ENCODE assay signal across 23 cellular contexts in genomic region chr6:94089915-94090314, GRCh38.
A peak's percentile ranks its signal among the peaks of the same experiment; 100 is the strongest.
DNase-seq lines count a peak whose midpoint lies in the region; ATAC-seq and TF ChIP-seq lines count a peak whose summit lies in the region.
"Had no signal": no experiment of that assay in that cellular context is flagged by ENCODE, and none has a peak within 500 bp of the region (broad histone marks: within the 10 kb centered on the region; RNA-seq: fewer than 3 reads in every experiment).

No MANE protein-coding gene starts in this region.

- H3K4me2 ChIP-seq in GM23338 = peak overlapping the region; percentile 7; the same call in 1 of the 2 replicates
- H3K4me2 ChIP-seq: A549; BLaER1 treated with 17β-estradiol and CSF1 and Interleukin-3, amounts not matched to agents 10 nM and 100 nM had no signal

- TF ChIP-seq POLR2A in testis (IDR thresholded peaks at IDR 0.05) = no peak

- DNase-seq in GM23338 (ENCODE audit: low spot score) = no peak
- DNase-seq in endodermal cell = no peak
- no peak for DNase-seq in testis
- no peak for DNase-seq in mucosa of descending colon
- no peak for DNase-seq in ascending aorta (ENCODE audit: low spot score in 2 of 2)
- DNase-seq: 8988T; ACHN; AML-193; BE2C; CD4-positive, alpha-beta T cell; CD8-positive, alpha-beta memory T cell; DMS 273 treated with DMSO at 0.1 percent for 48 hours; DMS79; EL; GDM1; GM23248; H9 had no signal

- no peaks in the 10 kb centered on the region for H3K79me2 ChIP-seq in GM23338 (replicated peaks; ENCODE audit: insufficient read depth)

- H3K27me3 ChIP-seq in GM23338 (ENCODE audit: insufficient read depth) = no peaks in the 10 kb centered on the region
- no peaks in the 10 kb centered on the region for H3K27me3 ChIP-seq in HUES6 (ENCODE audit: control insufficient read depth, insufficient read depth, low read length)
- no peaks in the 10 kb centered on the region for H3K27me3 ChIP-seq in endodermal cell (ENCODE audit: control insufficient read depth, insufficient read depth, low read length, poor library complexity, severe bottlenecking)
- H3K27me3 ChIP-seq in testis = no peaks in the 10 kb centered on the region
- H3K27me3 ChIP-seq in ascending aorta = no peaks in the 10 kb centered on the region
- H3K27me3 ChIP-seq: BE2C; BLaER1 treated with 17β-estradiol and CSF1 and Interleukin-3, amounts not matched to agents 10 nM and 100 nM had no signal

- H3K36me3 ChIP-seq in GM23338 (ENCODE audit: insufficient read depth) = no peaks in the 10 kb centered on the region
- H3K36me3 ChIP-seq in HUES6 (ENCODE audit: control insufficient read depth, insufficient read depth, low read length) = no peaks in the 10 kb centered on the region
- H3K36me3 ChIP-seq in endodermal cell (ENCODE audit: control insufficient read depth, insufficient read depth, low read length) = no peaks in the 10 kb centered on the region
- no peaks in the 10 kb centered on the region for H3K36me3 ChIP-seq in testis (ENCODE audit: low read depth, missing control alignments)
- H3K36me3 ChIP-seq in mucosa of descending colon (ENCODE audit: low read depth) = no peaks in the 10 kb centered on the region
- H3K36me3 ChIP-seq in ascending aorta = no peaks in the 10 kb centered on the region
- H3K36me3 ChIP-seq: BE2C; BLaER1 treated with 17β-estradiol and CSF1 and Interleukin-3, amounts not matched to agents 10 nM and 100 nM had no signal

- no peaks in the 10 kb centered on the region for H3K36me3 Mint-ChIP-seq in GM23338 (ENCODE audit: low read depth)
- H3K36me3 Mint-ChIP-seq in endodermal cell (ENCODE audit: low read depth) = no peaks in the 10 kb centered on the region
- H3K36me3 Mint-ChIP-seq: CD14-positive monocyte; CD8-positive, alpha-beta memory T cell had no signal

- H3K4me3 Mint-ChIP-seq in GM23338 (no peak overlapping the region), endodermal cell (no peak overlapping the region)
- H3K4me3 Mint-ChIP-seq: CD14-positive monocyte; CD4-positive, alpha-beta T cell; CD8-positive, alpha-beta memory T cell; H9 had no signal

- H3K27me3 Mint-ChIP-seq in GM23338 (ENCODE audit: insufficient read depth, low read depth, poor library complexity) (no peaks in the 10 kb centered on the region), endodermal cell (ENCODE audit: insufficient read depth) (no peaks in the 10 kb centered on the region)
- H3K27me3 Mint-ChIP-seq: CD4-positive, alpha-beta T cell had no signal

- TF ChIP-seq CTCF in GM23338 (conservative IDR thresholded peaks at IDR 0.05; ENCODE audit: low read depth in 2 of 2) = no peak
- no peak for TF ChIP-seq CTCF in endodermal cell (conservative IDR thresholded peaks at IDR 0.05)
- TF ChIP-seq CTCF in testis (IDR thresholded peaks at IDR 0.05) = no peak
- no peak for TF ChIP-seq CTCF in mucosa of descending colon (IDR thresholded peaks at IDR 0.05)
- no peak for TF ChIP-seq CTCF in ascending aorta (IDR thresholded peaks at IDR 0.05)

- H3K9me2 ChIP-seq in GM23338 (ENCODE audit: insufficient read depth) = no peaks in the 10 kb centered on the region

- no peaks in the 10 kb centered on the region for H3K9me3 Mint-ChIP-seq in GM23338
- no peaks in the 10 kb centered on the region for H3K9me3 Mint-ChIP-seq in endodermal cell
- H3K9me3 Mint-ChIP-seq: CD4-positive, alpha-beta T cell; H9 had no signal

- WGBS in endodermal cell (ENCODE audit: insufficient coverage in 1 of 2, insufficient read length in 1 of 2), 2 experiments = 81% methylated on average over 2 of the region's 4 CpGs; no CpG with 5 or more reads in 1 of the 2 experiments
- WGBS in testis, 2 donors = 68 to 84% methylated on average over 4 of the region's 4 CpGs

- intact Hi-C loops in testis (cut with DNase I; ENCODE audit: low total_unique reads) (no loop called here), mucosa of descending colon (cut with DNase I, micrococcal nuclease) (no loop called here), ascending aorta (cut with DNase I) (no loop called here)

- H3K9ac ChIP-seq in HUES6 (ENCODE audit: low read length) (no peak overlapping the region), endodermal cell (ENCODE audit: extremely low read depth, low read length, poor library complexity, severe bottlenecking) (no peak overlapping the region)
- H3K9ac ChIP-seq: BLaER1 treated with 17β-estradiol and CSF1 and Interleukin-3, amounts not matched to agents 10 nM and 100 nM; GM23248 had no signal

- H3K9me3 ChIP-seq in HUES6 (ENCODE audit: control insufficient read depth, insufficient read depth, low read depth, low read length) (no peaks in the 10 kb centered on the region), endodermal cell (ENCODE audit: control insufficient read depth, low read length) (no peaks in the 10 kb centered on the region), testis (no peaks in the 10 kb centered on the region), mucosa of descending colon (no peaks in the 10 kb centered on the region), ascending aorta (no peaks in the 10 kb centered on the region)
- H3K9me3 ChIP-seq: A549; BE2C; BLaER1 treated with 17β-estradiol and CSF1 and Interleukin-3, amounts not matched to agents 10 nM and 100 nM had no signal

- no peaks in the 10 kb centered on the region for H3F3A ChIP-seq in GM23338 (replicated peaks; ENCODE audit: low read depth)

- H3K27ac ChIP-seq in GM23338 (ENCODE audit: low read depth) (peak overlapping the region; percentile 9; the same call in 1 of the 2 replicates), HUES6 (ENCODE audit: low read depth, low read length) (0 out of 2 replicates have a peak overlapping the region, but pooled peaks have one; percentile 38), endodermal cell (ENCODE audit: low read depth, low read length) (peak overlapping the region; percentile 74), testis (no peak overlapping the region), ascending aorta (no peak overlapping the region)
- H3K27ac ChIP-seq: A549; BLaER1 treated with 17β-estradiol and CSF1 and Interleukin-3, amounts not matched to agents 10 nM and 100 nM; GM23248 had no signal

- H3K4me1 Mint-ChIP-seq in GM23338 (peaks cover 20% of the 10 kb centered on the region), endodermal cell (peaks cover 18% of the 10 kb centered on the region)
- H3K4me1 Mint-ChIP-seq: CD14-positive monocyte; CD8-positive, alpha-beta memory T cell had no signal

- H3K4me1 ChIP-seq in GM23338 (ENCODE audit: insufficient read depth) = peaks cover 12% of the 10 kb centered on the region
- peaks cover 12% of the 10 kb centered on the region for H3K4me1 ChIP-seq in HUES6 (ENCODE audit: control insufficient read depth, insufficient read depth, low read length)
- H3K4me1 ChIP-seq in endodermal cell (ENCODE audit: control insufficient read depth, insufficient read depth, low read length) = peaks cover 3% of the 10 kb centered on the region
- no peaks in the 10 kb centered on the region for H3K4me1 ChIP-seq in testis
- no peaks in the 10 kb centered on the region for H3K4me1 ChIP-seq in mucosa of descending colon (ENCODE audit: low read depth)
- no peaks in the 10 kb centered on the region for H3K4me1 ChIP-seq in ascending aorta
- H3K4me1 ChIP-seq: A549; BE2C; BLaER1 treated with 17β-estradiol and CSF1 and Interleukin-3, amounts not matched to agents 10 nM and 100 nM had no signal

- H4K20me1 ChIP-seq in GM23338 (replicated peaks; ENCODE audit: insufficient read depth) = no peaks in the 10 kb centered on the region
- H4K20me1 ChIP-seq: BLaER1 treated with 17β-estradiol and CSF1 and Interleukin-3, amounts not matched to agents 10 nM and 100 nM had no signal

- H2AFZ ChIP-seq in GM23338 = no peak overlapping the region
- H2AFZ ChIP-seq: GM23248 had no signal

- ATAC-seq in GM23338 (no peak), mucosa of descending colon (no peak)
- ATAC-seq: A549, GM12878, HCT116 had no signal

- no peak overlapping the region for H3K4me3 ChIP-seq in GM23338
- H3K4me3 ChIP-seq in HUES6 (ENCODE audit: low read depth, low read length) = no peak overlapping the region
- H3K4me3 ChIP-seq in endodermal cell (ENCODE audit: low read length) = no peak overlapping the region
- H3K4me3 ChIP-seq in testis = no peak overlapping the region
- H3K4me3 ChIP-seq in mucosa of descending colon = no peak overlapping the region
- no peak overlapping the region for H3K4me3 ChIP-seq in ascending aorta
- H3K4me3 ChIP-seq: A549; BLaER1 treated with 17β-estradiol and CSF1 and Interleukin-3, amounts not matched to agents 10 nM and 100 nM; GM12878; GM23248 had no signal

- H3K27ac Mint-ChIP-seq in GM23338 (peak overlapping the region; percentile 60), endodermal cell (peak overlapping the region; percentile 41)
- H3K27ac Mint-ChIP-seq: CD14-positive monocyte; CD4-positive, alpha-beta T cell; CD8-positive, alpha-beta memory T cell had no signal

TF ChIP-seq in GM23338, 12 proteins besides CTCF, POLR2A, EP300 and RAD21:
- TF ChIP-seq ETS1 (IDR thresholded peaks at IDR 0.05) = no peak
- no peak for TF ChIP-seq ZNF114 (CRISPR knock-in tag; IDR thresholded peaks at IDR 0.05)
- no peak for TF ChIP-seq JUNB (IDR thresholded peaks at IDR 0.05; ENCODE audit: unreplicated experiment)
- no peak for TF ChIP-seq CREB1 (CRISPR knock-in tag; IDR thresholded peaks at IDR 0.05; ENCODE audit: low read depth)
- TF ChIP-seq NANOG (IDR thresholded peaks at IDR 0.05; ENCODE audit: borderline replicate concordance) = no peak
- no peak for TF ChIP-seq ZNF331 (CRISPR knock-in tag; IDR thresholded peaks at IDR 0.05; ENCODE audit: low read depth)

Comparison
In these comparisons a context has a peak if more than half of its experiments do, and no peak if none do; other contexts are left out.
1. H3K27ac ChIP-seq: peak in GM23338 (single experiment), HUES6 (single experiment) and endodermal cell (single experiment); none in testis (0 of 2) and ascending aorta (0 of 2).